In genomic region chr6:139539852-139540251, GRCh38 we compare ENCODE assay signal across 9 cellular contexts.
A peak's percentile ranks its signal among the peaks of the same experiment; 100 is the strongest.
DNase-seq lines count a peak whose midpoint lies in the region; ATAC-seq and TF ChIP-seq lines count a peak whose summit lies in the region.
"Had no signal": no experiment of that assay in that cellular context is flagged by ENCODE, and none has a peak within 500 bp of the region (broad histone marks: within the 10 kb centered on the region; RNA-seq: fewer than 3 reads in every experiment).

No MANE protein-coding gene starts in this region.

- peak overlapping the region; percentile 91 for H3K27ac Mint-ChIP-seq in activated T-helper 17 cell treated with anti-CD3 and anti-CD28 coated beads, Interleukin-2, amount 50 U/mL, for 72 hours
- peak overlapping the region in 5 of 6 donors; percentile 56 to 94 (median 80) for H3K27ac Mint-ChIP-seq in immature natural killer cell

- intact Hi-C loops in vagina (cut with DNase I) = loop anchor here (10.0 kb wide), 1 partner anchor 165 kb away; the partner anchor contains the start of gene CITED2

- ATAC-seq in HG02623 (IDR thresholded peaks at IDR 0.05; ENCODE audit: unreplicated experiment) = peak; percentile 16
- peak; percentile 38 for ATAC-seq in activated T-helper 17 cell treated with anti-CD3 and anti-CD28 coated beads, Interleukin-2, amount 50 U/mL, for 72 hours (replicated peaks)

- peak overlapping the region; percentile 78 for H3K4me3 Mint-ChIP-seq in activated T-helper 17 cell treated with anti-CD3 and anti-CD28 coated beads, Interleukin-2, amount 50 U/mL, for 72 hours
- H3K4me3 Mint-ChIP-seq in immature natural killer cell = peak overlapping the region in 3 of 5 donors; percentile 33 to 65 (median 34)

- DNase-seq in AG08395 (ENCODE audit: low spot score) = peak; percentile 75
- DNase-seq in immature natural killer cell = no peak
- DNase-seq in vagina (ENCODE audit: extremely low spot score in 2 of 2) = no peak
- no peak for DNase-seq in NCI-H345 (lab: John Stamatoyannopoulos, UW)
- no peak for DNase-seq in epidermal melanocyte (ENCODE audit: insufficient read length, low spot score)
- no peak for DNase-seq in activated naive CD4-positive, alpha-beta T cell treated with anti-CD3 and anti-CD28 coated beads, Interleukin-2, amount 50 U/mL, for 16 hours

- TF ChIP-seq POLR2A in vagina (IDR thresholded peaks at IDR 0.05) = no peak

- peaks cover 9% of the 10 kb centered on the region for H3K4me1 ChIP-seq in vagina

- TF ChIP-seq CTCF in vagina (IDR thresholded peaks at IDR 0.05) = no peak

- H3K9me3 ChIP-seq in vagina = no peaks in the 10 kb centered on the region

- H3K9me3 Mint-ChIP-seq in activated T-helper 17 cell treated with anti-CD3 and anti-CD28 coated beads, Interleukin-2, amount 50 U/mL, for 72 hours = no peaks in the 10 kb centered on the region
- H3K9me3 Mint-ChIP-seq in immature natural killer cell = no peaks in the 10 kb centered on the region

- H3K27ac ChIP-seq in vagina = peak overlapping the region; percentile 65
- H3K27ac ChIP-seq: cardiac muscle cell had no signal

- peaks cover 40% of the 10 kb centered on the region for H3K4me1 Mint-ChIP-seq in activated T-helper 17 cell treated with anti-CD3 and anti-CD28 coated beads, Interleukin-2, amount 50 U/mL, for 72 hours
- H3K4me1 Mint-ChIP-seq in immature natural killer cell = peaks cover 24 to 38% of the 10 kb centered on the region in 2 donors

- H3K27me3 Mint-ChIP-seq in activated T-helper 17 cell treated with anti-CD3 and anti-CD28 coated beads, Interleukin-2, amount 50 U/mL, for 72 hours = no peaks in the 10 kb centered on the region
- H3K27me3 Mint-ChIP-seq in immature natural killer cell (ENCODE audit: low read depth in 3 of 3) = no peaks in the 10 kb centered on the region

- no peaks in the 10 kb centered on the region for H3K36me3 ChIP-seq in vagina
- H3K36me3 ChIP-seq: cardiac muscle cell had no signal

- no peaks in the 10 kb centered on the region for H3K36me3 Mint-ChIP-seq in activated T-helper 17 cell treated with anti-CD3 and anti-CD28 coated beads, Interleukin-2, amount 50 U/mL, for 72 hours (ENCODE audit: low read depth)
- H3K36me3 Mint-ChIP-seq in immature natural killer cell = no peaks in the 10 kb centered on the region

- no peak overlapping the region for H3K4me3 ChIP-seq in vagina
- H3K4me3 ChIP-seq: cardiac muscle cell had no signal

- no peaks in the 10 kb centered on the region for H3K27me3 ChIP-seq in vagina
- H3K27me3 ChIP-seq: cardiac muscle cell had no signal
